ENCODE assay signal across 9 cellular contexts in the genomic region with DNA sequence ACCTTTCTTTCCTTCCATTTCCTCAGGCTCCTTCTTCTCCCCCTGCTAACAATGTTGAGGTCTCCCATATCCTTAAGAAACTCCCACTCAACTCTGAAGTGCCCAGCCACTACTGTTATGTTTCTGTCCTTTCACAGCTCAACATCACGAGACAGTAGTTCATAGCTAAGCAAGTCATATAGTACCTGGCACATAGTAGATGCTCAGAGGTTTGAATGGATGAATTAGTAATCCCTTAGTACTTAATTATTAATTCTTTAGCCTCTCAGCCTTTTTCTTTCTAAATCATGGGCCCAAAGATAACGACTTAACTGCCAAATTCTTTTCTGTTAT. TPM values are rescaled to one million over a fixed set of nuclear protein-coding genes. Genes with fewer than 3 reads are reported as not detected.
DNase-seq lines count a peak whose midpoint lies in the region; ATAC-seq and TF ChIP-seq lines count a peak whose summit lies in the region.
"Had no signal": no experiment of that assay in that cellular context is flagged by ENCODE, and none has a peak within 500 bp of the region (broad histone marks: within the 10 kb centered on the region; RNA-seq: fewer than 3 reads in every experiment).

No MANE protein-coding gene starts in this region.

- ATAC-seq in activated CD4-positive, CD25-positive, alpha-beta regulatory T cell treated with anti-CD3 and anti-CD28 coated beads, Interleukin-2, amount 50 U/mL, for 24 hours = peak; percentile 78 to 84
- ATAC-seq in HG02623 (IDR thresholded peaks at IDR 0.05; ENCODE audit: unreplicated experiment) (peak; percentile 66), esophagus mucosa (no peak)

- no peak for DNase-seq in activated CD4-positive, CD25-positive, alpha-beta regulatory T cell (lab: John Stamatoyannopoulos, UW)
- DNase-seq in retinal pigment epithelial cell (ENCODE audit: low read depth) (peak; percentile 79), NCI-H2171 (lab: John Stamatoyannopoulos, UW) (no peak), DMS153 treated with DMSO at 0.1 percent for 48 hours (lab: John Stamatoyannopoulos, UW; ENCODE audit: unreplicated experiment) (no peak)
- DNase-seq: activated gamma-delta T cell had no signal

- no peaks in the 10 kb centered on the region for H3K27me3 Mint-ChIP-seq in T-helper 1 cell treated with Interleukin-12 subunit alpha and Interleukin-12 subunit beta and Interleukin-4 antibody, amounts not matched to agents 30 μg/mL and 1 μg/mL, for 36 hours (ENCODE audit: low read depth)

- peak overlapping the region; percentile 6 for H3K4me3 Mint-ChIP-seq in T-helper 1 cell treated with Interleukin-12 subunit alpha and Interleukin-12 subunit beta and Interleukin-4 antibody, amounts not matched to agents 30 μg/mL and 1 μg/mL, for 36 hours

- peaks cover 35% of the 10 kb centered on the region for H3K4me1 Mint-ChIP-seq in T-helper 1 cell treated with Interleukin-12 subunit alpha and Interleukin-12 subunit beta and Interleukin-4 antibody, amounts not matched to agents 30 μg/mL and 1 μg/mL, for 36 hours (ENCODE audit: low read depth)

- H3K9me3 Mint-ChIP-seq in T-helper 1 cell treated with Interleukin-12 subunit alpha and Interleukin-12 subunit beta and Interleukin-4 antibody, amounts not matched to agents 30 μg/mL and 1 μg/mL, for 36 hours = no peaks in the 10 kb centered on the region

- no peak overlapping the region for H3K4me3 ChIP-seq in retinal pigment epithelial cell (ENCODE audit: low read length)

- H3K27ac Mint-ChIP-seq in T-helper 1 cell treated with Interleukin-12 subunit alpha and Interleukin-12 subunit beta and Interleukin-4 antibody, amounts not matched to agents 30 μg/mL and 1 μg/mL, for 36 hours = peak overlapping the region; percentile 61

- H3K36me3 Mint-ChIP-seq in T-helper 1 cell treated with Interleukin-12 subunit alpha and Interleukin-12 subunit beta and Interleukin-4 antibody, amounts not matched to agents 30 μg/mL and 1 μg/mL, for 36 hours (ENCODE audit: low read depth) = peaks cover 45% of the 10 kb centered on the region

- TF ChIP-seq CTCF in retinal pigment epithelial cell (conservative IDR thresholded peaks at IDR 0.05; ENCODE audit: low read depth, low read length) = no peak

RNA-seq across cellular contexts. Expression of gene CSGALNACT2, which starts 22.6 kb away (rescaled TPM):
- total RNA-seq in esophagus mucosa = 4.9 TPM
